In genomic region chr4:100095729-100096595, GRCh38 we compare ENCODE assay signal across 1 cellular context.
TF ChIP-seq lines count a peak whose summit lies in the region.

No MANE protein-coding gene starts in this region.

TF ChIP-seq in HepG2, 621 proteins besides CTCF, POLR2A, EP300 and RAD21 (continued from another document and continues in another):
- TF ChIP-seq HBP1 (CRISPR knock-in tag; IDR thresholded peaks at IDR 0.05; ENCODE audit: low read depth) (no peak), CEBPZ (IDR thresholded peaks at IDR 0.05; ENCODE audit: low read length) (no peak), ZNF121 (CRISPR knock-in tag; IDR thresholded peaks at IDR 0.05) (no peak), PAF1 (CRISPR knock-in tag; IDR thresholded peaks at IDR 0.05) (no peak), PPARG (CRISPR knock-in tag; conservative IDR thresholded peaks at IDR 0.05) (no peak), FOXK1 (CRISPR knock-in tag; IDR thresholded peaks at IDR 0.05; ENCODE audit: borderline replicate concordance, low read depth) (no peak; the same call in 1 of the 2 replicates), SAP130 (CRISPR knock-in tag; IDR thresholded peaks at IDR 0.05; ENCODE audit: low read depth) (peak; percentile 51), DRAP1 (CRISPR knock-in tag; IDR thresholded peaks at IDR 0.05) (0 out of 2 replicates have a peak, but pooled peaks have one; percentile 30), ELF1 (CRISPR knock-in tag; IDR thresholded peaks at IDR 0.05) (no peak), KDM2A (CRISPR knock-in tag; IDR thresholded peaks at IDR 0.05; ENCODE audit: borderline replicate concordance, low read depth) (no peak), BRCA1 (CRISPR knock-in tag; IDR thresholded peaks at IDR 0.05) (no peak), ZNF672 (CRISPR knock-in tag; IDR thresholded peaks at IDR 0.05) (no peak), MIER3 (CRISPR knock-in tag; IDR thresholded peaks at IDR 0.05; ENCODE audit: borderline replicate concordance) (0 out of 2 replicates have a peak, but pooled peaks have one; percentile 22), DBP (CRISPR knock-in tag; IDR thresholded peaks at IDR 0.05; ENCODE audit: not compliant biosample characterization) (no peak), ZNF776 (CRISPR knock-in tag; IDR thresholded peaks at IDR 0.05) (no peak), AGO1 (IDR thresholded peaks at IDR 0.05; ENCODE audit: low read depth, low read length, poor library complexity, severe bottlenecking) (no peak), SOX13 (IDR thresholded peaks at IDR 0.05) (no peak), SOX13 (CRISPR knock-in tag; conservative IDR thresholded peaks at IDR 0.05 in 1 of 2, IDR thresholded peaks at IDR 0.05 in 1 of 2) (0 out of 4 replicates have a peak, but pooled peaks of 1 of the 2 experiments have one; percentile 18), ZNF350 (CRISPR knock-in tag; IDR thresholded peaks at IDR 0.05; ENCODE audit: borderline replicate concordance, low read depth) (no peak), THAP11 (CRISPR knock-in tag; IDR thresholded peaks at IDR 0.05) (no peak), PTBP1 (IDR thresholded peaks at IDR 0.05; ENCODE audit: low read depth, low read length, poor library complexity, severe bottlenecking) (no peak), AHDC1 (CRISPR knock-in tag; IDR thresholded peaks at IDR 0.05; ENCODE audit: borderline replicate concordance) (peak; percentile 70; the same call in 1 of the 2 replicates), SKI (IDR thresholded peaks at IDR 0.05; ENCODE audit: partially characterized antibody) (no peak), ZNF18 (CRISPR knock-in tag; IDR thresholded peaks at IDR 0.05; ENCODE audit: insufficient replicate concordance) (no peak), SNAPC2 (CRISPR knock-in tag; IDR thresholded peaks at IDR 0.05) (no peak), NCOR1 (IDR thresholded peaks at IDR 0.05; ENCODE audit: borderline replicate concordance, low read length) (no peak), RCOR2 (CRISPR knock-in tag; IDR thresholded peaks at IDR 0.05) (no peak), FOXP1 (IDR thresholded peaks at IDR 0.05) (no peak), FOXP1 (CRISPR knock-in tag; IDR thresholded peaks at IDR 0.05) (peak; percentile 22; the same call in 1 of the 2 replicates), ZBTB26 (CRISPR knock-in tag; IDR thresholded peaks at IDR 0.05; ENCODE audit: borderline replicate concordance) (no peak), ARID4A (CRISPR knock-in tag; IDR thresholded peaks at IDR 0.05; ENCODE audit: borderline replicate concordance) (no peak), TFE3 (CRISPR knock-in tag; IDR thresholded peaks at IDR 0.05) (no peak), MBD4 (IDR thresholded peaks at IDR 0.05; ENCODE audit: borderline replicate concordance, low read length) (no peak), ELF4 (CRISPR knock-in tag; IDR thresholded peaks at IDR 0.05; ENCODE audit: borderline replicate concordance) (no peak), HIVEP1 (CRISPR knock-in tag; IDR thresholded peaks at IDR 0.05) (no peak), PHF21A (CRISPR knock-in tag; IDR thresholded peaks at IDR 0.05) (no peak), ZNF331 (CRISPR knock-in tag; IDR thresholded peaks at IDR 0.05) (peak; percentile 25; the same call in 1 of the 2 replicates), CEBPG (CRISPR knock-in tag; IDR thresholded peaks at IDR 0.05) (peak; percentile 63), NFE2 (CRISPR knock-in tag; IDR thresholded peaks at IDR 0.05) (no peak), AKAP8 (CRISPR knock-in tag; IDR thresholded peaks at IDR 0.05) (no peak), U2AF2 (IDR thresholded peaks at IDR 0.05; ENCODE audit: low read depth, low read length) (no peak), GATA4 (IDR thresholded peaks at IDR 0.05; ENCODE audit: borderline replicate concordance, low read depth) (no peak), ZNF775 (CRISPR knock-in tag; IDR thresholded peaks at IDR 0.05; ENCODE audit: borderline replicate concordance) (no peak)
